Comparison of ENCODE assay signal across 24 cellular contexts in genomic region chr17:45871718-45872117, GRCh38. TPM values are rescaled to one million over a fixed set of nuclear protein-coding genes. Genes with fewer than 3 reads are reported as not detected.
"Had no signal": no experiment of that assay in that cellular context is flagged by ENCODE, and none has a peak within 500 bp of the region (broad histone marks: within the 10 kb centered on the region; RNA-seq: fewer than 3 reads in every experiment).

No MANE protein-coding gene starts in this region.

- H3K9me3 Mint-ChIP-seq: activated naive CD4-positive, alpha-beta T cell treated with anti-CD3 and anti-CD28 coated beads, Interleukin-2, amount 10 ng/mL, durations not matched to agents 7 days and 5 days; activated T-cell treated with anti-CD3 and anti-CD28 coated beads, Interleukin-2, amount 50 U/mL, for 24 hours; central memory CD8-positive, alpha-beta T cell; T-helper 1 cell treated with Interleukin-12 subunit alpha and Interleukin-12 subunit beta and Interleukin-4 antibody, amounts not matched to agents 30 μg/mL and 1 μg/mL, for 36 hours had no signal

- H3K36me3 Mint-ChIP-seq: activated naive CD4-positive, alpha-beta T cell treated with anti-CD3 and anti-CD28 coated beads, Interleukin-2, amount 10 ng/mL, durations not matched to agents 7 days and 5 days had no signal

- H3K4me1 ChIP-seq: ascending aorta, body of pancreas had no signal

- H3K27ac Mint-ChIP-seq: activated naive CD4-positive, alpha-beta T cell treated with anti-CD3 and anti-CD28 coated beads, Interleukin-2, amount 10 ng/mL, durations not matched to agents 7 days and 5 days; activated T-cell treated with anti-CD3 and anti-CD28 coated beads, Interleukin-2, amount 50 U/mL, for 24 hours; T-helper 1 cell treated with Interleukin-12 subunit alpha and Interleukin-12 subunit beta and Interleukin-4 antibody, amounts not matched to agents 30 μg/mL and 1 μg/mL, for 36 hours had no signal

- H3K36me3 ChIP-seq: ascending aorta had no signal

- H3K4me3 ChIP-seq: ascending aorta, body of pancreas had no signal

- FAIRE-seq: RCC 7860 had no signal

- H3K4me1 Mint-ChIP-seq: central memory CD8-positive, alpha-beta T cell had no signal

- H3K27ac ChIP-seq: ascending aorta, body of pancreas, VCaP had no signal

- H3K4me3 Mint-ChIP-seq: activated naive CD4-positive, alpha-beta T cell treated with anti-CD3 and anti-CD28 coated beads, Interleukin-2, amount 10 ng/mL, durations not matched to agents 7 days and 5 days; activated T-cell treated with anti-CD3 and anti-CD28 coated beads, Interleukin-2, amount 50 U/mL, for 24 hours; central memory CD8-positive, alpha-beta T cell; T-helper 1 cell treated with Interleukin-12 subunit alpha and Interleukin-12 subunit beta and Interleukin-4 antibody, amounts not matched to agents 30 μg/mL and 1 μg/mL, for 36 hours had no signal

- H3K27me3 ChIP-seq: ascending aorta had no signal

- DNase-seq: activated CD4-positive, CD25-positive, alpha-beta regulatory T cell; activated CD8-positive, alpha-beta memory T cell treated with anti-CD3 and anti-CD28 coated beads, Interleukin-2, amount 50 U/mL, for 48 hours; activated gamma-delta T cell; activated naive CD4-positive, alpha-beta T cell treated with anti-CD3 and anti-CD28 coated beads, Interleukin-2, amount 10 ng/mL, durations not matched to agents 7 days and 5 days; activated T-cell treated with anti-CD3 and anti-CD28 coated beads, Interleukin-2, amount 50 U/mL, for 24 hours; amniotic stem cell; body of pancreas; Karpas-422; MM.1S; NCI-H1105; NCI-H1436; NCI-H1694 treated with DMSO at 0.1 percent for 48 hours; NCI-H2029 treated with DMSO at 0.1 percent for 48 hours; NCI-H510A treated with DMSO at 0.1 percent for 48 hours; NCI-H69; NK-92 treated with Interleukin-12 subunit alpha and Interleukin-12 subunit beta, amount 100 ng/mL, for 24 hours; PC-3; SHP77 treated with DMSO at 0.1 percent for 48 hours had no signal

- H3K9me3 ChIP-seq: ascending aorta, body of pancreas had no signal

- ATAC-seq: body of pancreas, PC-3 had no signal

RNA-seq across cellular contexts. Expression of gene SPPL2C, which starts 27.0 kb away (rescaled TPM):
- total RNA-seq: ascending aorta, body of pancreas, PC-3, SK-MEL-5 had no signal
